ENCODE assay signal across 1 cellular context in genomic region chr12:42145552-42146215, GRCh38.
TF ChIP-seq lines count a peak whose summit lies in the region.

No MANE protein-coding gene starts in this region.

TF ChIP-seq in WTC11, 78 proteins besides CTCF, POLR2A, EP300 and RAD21 (continued from another document):
- TF ChIP-seq ZNF512 (CRISPR knock-in tag; IDR thresholded peaks at IDR 0.05; ENCODE audit: borderline replicate concordance) (no peak), FOXP4 (CRISPR knock-in tag; IDR thresholded peaks at IDR 0.05) (no peak), PREB (CRISPR knock-in tag; IDR thresholded peaks at IDR 0.05; ENCODE audit: borderline replicate concordance) (no peak), EMX1 (CRISPR knock-in tag; IDR thresholded peaks at IDR 0.05) (no peak), ERG (CRISPR knock-in tag; IDR thresholded peaks at IDR 0.05) (no peak), NFE2L1 (CRISPR knock-in tag; IDR thresholded peaks at IDR 0.05) (no peak)
